ENCODE assay signal across 35 cellular contexts in genomic region chr3:160815280-160815679, GRCh38.
"Had no signal": no experiment of that assay in that cellular context is flagged by ENCODE, and none has a peak within 500 bp of the region (broad histone marks: within the 10 kb centered on the region; RNA-seq: fewer than 3 reads in every experiment).

No MANE protein-coding gene starts in this region.

- H3K27me3 ChIP-seq: MG63 had no signal

- DNase-seq: Karpas-422, Kasumi-1, MG63, MM.1S, MV-4-11, NCI-H1048, NCI-H1092, NCI-H1092 treated with DMSO at 0.1 percent for 48 hours, NCI-H1105, NCI-H1105 treated with DMSO at 0.1 percent for 48 hours, NCI-H1417, NCI-H1417 treated with DMSO at 0.1 percent for 48 hours, NCI-H1436, NCI-H1436 treated with DMSO at 0.1 percent for 48 hours, NCI-H146, NCI-H1694, NCI-H1694 treated with DMSO at 0.1 percent for 48 hours, NCI-H187, NCI-H187 treated with DMSO at 0.1 percent for 48 hours, NCI-H1930, NCI-H2029, NCI-H2029 treated with DMSO at 0.1 percent for 48 hours, NCI-H2081, NCI-H2081 treated with DMSO at 0.1 percent for 48 hours, NCI-H2107, NCI-H2171, NCI-H2171 treated with DMSO at 0.1 percent for 48 hours, NCI-H2227 treated with DMSO at 0.1 percent for 48 hours, NCI-H226, NCI-H345, NCI-H446, NCI-H446 treated with DMSO at 0.1 percent for 48 hours, NCI-H510A, NCI-H510A treated with DMSO at 0.1 percent for 48 hours, NCI-H524 had no signal

- H3K4me3 ChIP-seq: MG63 had no signal

- H3K36me3 ChIP-seq: MG63 had no signal
